In the genomic region with DNA sequence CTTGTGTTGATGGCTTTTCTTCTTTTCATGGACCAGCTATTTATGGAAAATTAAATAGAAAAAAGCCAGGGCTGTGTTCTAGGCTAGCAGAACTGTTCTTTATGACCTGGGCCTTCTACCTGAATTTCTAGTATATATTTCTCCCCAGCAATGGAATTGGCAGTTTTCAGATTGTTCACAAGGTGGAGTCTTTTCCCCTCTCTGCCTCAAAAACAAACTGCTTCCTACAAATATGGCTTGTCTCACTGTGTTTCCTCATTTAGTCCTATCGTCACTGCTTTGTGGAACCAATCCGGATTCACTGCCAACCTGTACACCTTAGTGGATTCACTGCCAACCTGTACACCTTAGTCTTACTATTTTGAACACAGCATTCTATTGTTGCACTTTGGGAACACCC, we compare ENCODE assay signal across 1 cellular context.
TF ChIP-seq lines count a peak whose summit lies in the region.

No MANE protein-coding gene starts in this region.

TF ChIP-seq in HCT116, 20 proteins besides CTCF, POLR2A, EP300 and RAD21:
- peak; percentile 72 for TF ChIP-seq YY1 (IDR thresholded peaks at IDR 0.05; ENCODE audit: extremely low read depth, insufficient replicate concordance, low read depth, low read length)
- no peak for TF ChIP-seq POLR2AphosphoS5 (IDR thresholded peaks at IDR 0.05; ENCODE audit: low read depth, low read length)
- TF ChIP-seq ELF1 (IDR thresholded peaks at IDR 0.05; ENCODE audit: borderline replicate concordance, low read depth) = no peak
- TF ChIP-seq FOSL1 (IDR thresholded peaks at IDR 0.05; ENCODE audit: low read depth) = no peak
- TF ChIP-seq, protein P1, sequence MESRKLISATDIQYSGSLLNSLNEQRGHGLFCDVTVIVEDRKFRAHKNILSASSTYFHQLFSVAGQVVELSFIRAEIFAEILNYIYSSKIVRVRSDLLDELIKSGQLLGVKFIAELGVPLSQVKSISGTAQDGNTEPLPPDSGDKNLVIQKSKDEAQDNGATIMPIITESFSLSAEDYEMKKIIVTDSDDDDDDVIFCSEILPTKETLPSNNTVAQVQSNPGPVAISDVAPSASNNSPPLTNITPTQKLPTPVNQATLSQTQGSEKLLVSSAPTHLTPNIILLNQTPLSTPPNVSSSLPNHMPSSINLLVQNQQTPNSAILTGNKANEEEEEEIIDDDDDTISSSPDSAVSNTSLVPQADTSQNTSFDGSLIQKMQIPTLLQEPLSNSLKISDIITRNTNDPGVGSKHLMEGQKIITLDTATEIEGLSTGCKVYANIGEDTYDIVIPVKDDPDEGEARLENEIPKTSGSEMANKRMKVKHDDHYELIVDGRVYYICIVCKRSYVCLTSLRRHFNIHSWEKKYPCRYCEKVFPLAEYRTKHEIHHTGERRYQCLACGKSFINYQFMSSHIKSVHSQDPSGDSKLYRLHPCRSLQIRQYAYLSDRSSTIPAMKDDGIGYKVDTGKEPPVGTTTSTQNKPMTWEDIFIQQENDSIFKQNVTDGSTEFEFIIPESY (IDR thresholded peaks at IDR 0.05; ENCODE audit: extremely low read depth, insufficient replicate concordance, low read length) = no peak
- no peak for TF ChIP-seq SP1 (IDR thresholded peaks at IDR 0.05; ENCODE audit: low read depth)
- no peak for TF ChIP-seq TCF7L2 (IDR thresholded peaks at IDR 0.05; ENCODE audit: borderline replicate concordance, extremely low read depth, insufficient read depth, insufficient read length)
- no peak for TF ChIP-seq ZFX (IDR thresholded peaks at IDR 0.05)
- TF ChIP-seq CBX3 (IDR thresholded peaks at IDR 0.05; ENCODE audit: low read depth) = 0 out of 2 replicates have a peak, but pooled peaks have one; percentile 40
- TF ChIP-seq, protein P2, sequence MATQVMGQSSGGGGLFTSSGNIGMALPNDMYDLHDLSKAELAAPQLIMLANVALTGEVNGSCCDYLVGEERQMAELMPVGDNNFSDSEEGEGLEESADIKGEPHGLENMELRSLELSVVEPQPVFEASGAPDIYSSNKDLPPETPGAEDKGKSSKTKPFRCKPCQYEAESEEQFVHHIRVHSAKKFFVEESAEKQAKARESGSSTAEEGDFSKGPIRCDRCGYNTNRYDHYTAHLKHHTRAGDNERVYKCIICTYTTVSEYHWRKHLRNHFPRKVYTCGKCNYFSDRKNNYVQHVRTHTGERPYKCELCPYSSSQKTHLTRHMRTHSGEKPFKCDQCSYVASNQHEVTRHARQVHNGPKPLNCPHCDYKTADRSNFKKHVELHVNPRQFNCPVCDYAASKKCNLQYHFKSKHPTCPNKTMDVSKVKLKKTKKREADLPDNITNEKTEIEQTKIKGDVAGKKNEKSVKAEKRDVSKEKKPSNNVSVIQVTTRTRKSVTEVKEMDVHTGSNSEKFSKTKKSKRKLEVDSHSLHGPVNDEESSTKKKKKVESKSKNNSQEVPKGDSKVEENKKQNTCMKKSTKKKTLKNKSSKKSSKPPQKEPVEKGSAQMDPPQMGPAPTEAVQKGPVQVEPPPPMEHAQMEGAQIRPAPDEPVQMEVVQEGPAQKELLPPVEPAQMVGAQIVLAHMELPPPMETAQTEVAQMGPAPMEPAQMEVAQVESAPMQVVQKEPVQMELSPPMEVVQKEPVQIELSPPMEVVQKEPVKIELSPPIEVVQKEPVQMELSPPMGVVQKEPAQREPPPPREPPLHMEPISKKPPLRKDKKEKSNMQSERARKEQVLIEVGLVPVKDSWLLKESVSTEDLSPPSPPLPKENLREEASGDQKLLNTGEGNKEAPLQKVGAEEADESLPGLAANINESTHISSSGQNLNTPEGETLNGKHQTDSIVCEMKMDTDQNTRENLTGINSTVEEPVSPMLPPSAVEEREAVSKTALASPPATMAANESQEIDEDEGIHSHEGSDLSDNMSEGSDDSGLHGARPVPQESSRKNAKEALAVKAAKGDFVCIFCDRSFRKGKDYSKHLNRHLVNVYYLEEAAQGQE (IDR thresholded peaks at IDR 0.05; ENCODE audit: low read depth) = no peak
